Comparison of ENCODE assay signal across 1 cellular context in the genomic region with DNA sequence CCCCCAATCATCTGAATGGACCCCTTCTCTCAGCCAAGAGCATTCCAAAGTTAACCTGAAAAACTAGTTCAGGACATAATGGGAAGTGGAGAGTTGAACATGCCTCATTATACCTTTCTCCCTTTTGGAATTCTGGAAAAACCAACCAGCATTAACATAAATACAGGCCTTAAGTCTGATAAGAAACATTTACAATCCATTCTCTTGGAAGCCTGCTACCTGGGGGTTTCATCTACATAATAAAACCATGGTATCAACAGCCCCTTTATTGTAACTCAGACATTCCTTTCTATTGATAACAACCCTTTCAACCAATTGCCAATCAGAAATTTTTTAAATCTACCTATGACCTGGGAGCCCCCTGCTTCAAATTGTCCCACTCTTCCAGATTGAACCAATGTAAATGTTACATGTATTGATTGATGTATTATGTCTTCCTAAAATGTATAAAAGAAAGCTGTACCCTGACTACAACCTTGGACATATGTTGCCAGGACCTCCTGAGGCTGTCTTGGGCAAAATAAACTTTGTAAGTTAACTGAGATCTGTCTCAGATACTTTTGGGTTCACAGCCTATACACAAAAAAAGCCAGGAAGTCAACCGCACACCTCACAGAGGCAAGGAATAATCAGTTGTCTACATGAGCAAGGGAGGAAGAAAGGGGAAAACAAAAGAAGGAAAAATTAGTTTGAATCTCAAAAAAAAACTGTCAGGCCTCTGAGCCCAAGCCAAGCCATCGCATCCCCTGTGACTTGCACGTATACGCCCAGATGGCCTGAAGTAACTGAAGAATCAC.
TF ChIP-seq lines count a peak whose summit lies in the region.

No MANE protein-coding gene starts in this region.

TF ChIP-seq in H1, 55 proteins besides CTCF, POLR2A, EP300 and RAD21:
- TF ChIP-seq SP1 (IDR thresholded peaks at IDR 0.05; ENCODE audit: low read depth, low read length): peak; percentile 20; the same call in 1 of the 2 replicates
- TF ChIP-seq RFX5 (IDR thresholded peaks at IDR 0.05; ENCODE audit: borderline replicate concordance, low read depth, low read length): no peak
- TF ChIP-seq BCL11A (IDR thresholded peaks at IDR 0.05; ENCODE audit: low read depth in 2 of 2, low read length in 2 of 2): peak in 1 of 2 experiments; percentile 15
